ENCODE assay signal across 13 cellular contexts in genomic region chrX:21932277-21932996, GRCh38. TPM values are rescaled to one million over a fixed set of nuclear protein-coding genes. Genes with fewer than 3 reads are reported as not detected.
DNase-seq lines count a peak whose midpoint lies in the region; ATAC-seq and TF ChIP-seq lines count a peak whose summit lies in the region.
"Had no signal": no experiment of that assay in that cellular context is flagged by ENCODE, and none has a peak within 500 bp of the region (broad histone marks: within the 10 kb centered on the region; RNA-seq: fewer than 3 reads in every experiment).

No MANE protein-coding gene starts in this region.

- peak overlapping the region; percentile 51 for H3K4me2 ChIP-seq in skeletal muscle satellite cell (ENCODE audit: low read length)

- H3K27me3 ChIP-seq in RWPE2 (ENCODE audit: insufficient read depth, poor library complexity, severe bottlenecking) (no peaks in the 10 kb centered on the region), skeletal muscle satellite cell (ENCODE audit: control insufficient read depth, insufficient read depth, low read length) (no peaks in the 10 kb centered on the region)

- peak overlapping the region; percentile 2 for H3K9ac ChIP-seq in skeletal muscle satellite cell (ENCODE audit: low read depth, low read length)

- DNase-seq in DMS53 (lab: John Stamatoyannopoulos, UW) = peak; percentile 33
- no peak for DNase-seq in DMS53 treated with DMSO at 0.1 percent for 48 hours (lab: John Stamatoyannopoulos, UW; ENCODE audit: unreplicated experiment)
- DNase-seq in RWPE2 (ENCODE audit: low spot score) = peak; percentile 57
- DNase-seq in fibroblast of peridontal ligament (ENCODE audit: extremely low read depth) = peak; percentile 92
- no peak for DNase-seq in ecto neural progenitor cell (ENCODE audit: low spot score)
- DNase-seq in NCI-H1105 treated with DMSO at 0.1 percent for 48 hours (lab: John Stamatoyannopoulos, UW) = no peak
- DNase-seq: 8988T; cerebellar nuclear complex; naive B cell; stimulated activated naive CD4-positive, alpha-beta T cell treated with Interleukin-2 at 50 U/mL for 16 hours; T-cell had no signal

- H3K9me3 ChIP-seq in RWPE2 (ENCODE audit: severe bottlenecking) (no peaks in the 10 kb centered on the region), skeletal muscle satellite cell (replicated peaks; ENCODE audit: low read length) (no peaks in the 10 kb centered on the region)

- no peak for TF ChIP-seq CTCF in RWPE2 (IDR thresholded peaks at IDR 0.05; ENCODE audit: poor library complexity, severe bottlenecking)

- H3K4me1 ChIP-seq in RWPE2 (ENCODE audit: insufficient read depth, poor library complexity, severe bottlenecking) (peaks cover 22% of the 10 kb centered on the region), skeletal muscle satellite cell (ENCODE audit: control insufficient read depth, insufficient read depth, low read length) (peaks cover 17% of the 10 kb centered on the region)

- peak; percentile 96 for ATAC-seq in RWPE2 (ENCODE audit: low read depth)
- ATAC-seq in GM21723 (IDR thresholded peaks at IDR 0.05; ENCODE audit: unreplicated experiment) = no peak
- ATAC-seq: T-cell had no signal

- H3K36me3 ChIP-seq in RWPE2 (ENCODE audit: low read depth) (no peaks in the 10 kb centered on the region), skeletal muscle satellite cell (ENCODE audit: insufficient read depth, low read length) (no peaks in the 10 kb centered on the region)

- H3K4me3 ChIP-seq in RWPE2 (ENCODE audit: severe bottlenecking) (no peak overlapping the region), skeletal muscle satellite cell (ENCODE audit: low read length) (no peak overlapping the region)

- peak overlapping the region; percentile 91 for H3K27ac ChIP-seq in RWPE2 (ENCODE audit: poor library complexity, severe bottlenecking)

RNA-seq across cellular contexts. Expression of gene SMS, which starts 8.1 kb away (rescaled TPM):
- total RNA-seq in skeletal muscle satellite cell (2012; rRNA removed) = 212 and 235 TPM in 2 replicates

Comparison
In these comparisons a context has a peak if more than half of its experiments do, and no peak if none do; other contexts are left out.
1. DNase-seq: peak in DMS53 (single experiment), RWPE2 (single experiment) and fibroblast of peridontal ligament (single experiment); none in DMS53 treated with DMSO at 0.1 percent for 48 hours (single experiment), ecto neural progenitor cell (single experiment) and NCI-H1105 treated with DMSO at 0.1 percent for 48 hours (single experiment).